In genomic region chr16:23155445-23156049, GRCh38 we compare ENCODE assay signal across 11 cellular contexts. TPM values are rescaled to one million over a fixed set of nuclear protein-coding genes. Genes with fewer than 3 reads are reported as not detected.
A peak's percentile ranks its signal among the peaks of the same experiment; 100 is the strongest.
DNase-seq lines count a peak whose midpoint lies in the region; ATAC-seq, FAIRE-seq and TF ChIP-seq lines count a peak whose summit lies in the region.
"Had no signal": no experiment of that assay in that cellular context is flagged by ENCODE, and none has a peak within 500 bp of the region (broad histone marks: within the 10 kb centered on the region; RNA-seq: fewer than 3 reads in every experiment).

No MANE protein-coding gene starts in this region.

- no peak overlapping the region for H3K4me2 ChIP-seq in DND-41 (ENCODE audit: insufficient read depth, low read length)
- H3K4me2 ChIP-seq in K562 (ENCODE audit: insufficient read depth, low read length): no peak overlapping the region
- H3K4me2 ChIP-seq in HepG2 (ENCODE audit: low read depth, low read length): no peak overlapping the region

- H3K79me2 ChIP-seq in DND-41 (ENCODE audit: insufficient read depth, low read length) (no peaks in the 10 kb centered on the region), K562 (ENCODE audit: control insufficient read depth, insufficient read depth, low read length) (no peaks in the 10 kb centered on the region), HepG2 (ENCODE audit: insufficient read depth, low read length) (no peaks in the 10 kb centered on the region)

- no peaks in the 10 kb centered on the region for H3K9me1 ChIP-seq in K562 (ENCODE audit: control insufficient read depth, insufficient read depth, low read length)

- H3K4me3 ChIP-seq in DND-41 (ENCODE audit: low read depth in 1 of 2, low read length in 2 of 2): no peak overlapping the region
- H3K4me3 ChIP-seq in K562: no peak overlapping the region
- H3K4me3 ChIP-seq in HepG2 (replicated peaks in 1 of 3; ENCODE audit: insufficient read depth in 1 of 3, low read depth in 2 of 3, low read length in 3 of 3): no peak overlapping the region

- TF ChIP-seq EP300 in K562 (IDR thresholded peaks at IDR 0.05; ENCODE audit: low read length): no peak
- TF ChIP-seq EP300 in HepG2 (IDR thresholded peaks at IDR 0.05; ENCODE audit: low read depth in 2 of 2, low read length in 2 of 2): no peak
- no peak for TF ChIP-seq EP300 in HepG2 (CRISPR knock-in tag; IDR thresholded peaks at IDR 0.05; ENCODE audit: borderline replicate concordance)

- no TSS peak for BruUV-seq in K562 (replicated peaks; lab: Mats Ljungman, UMichigan)
- BruUV-seq in HepG2 (replicated peaks; lab: Mats Ljungman, UMichigan): no TSS peak

- 3% methylated on average over 7 of the region's 7 CpGs for WGBS in K562 (ENCODE audit: insufficient coverage, low coverage, missing lambda C conversion rate)
- WGBS in HepG2 (ENCODE audit: low lambda C conversion rate): 27% methylated on average over 7 of the region's 7 CpGs

- no peaks in the 10 kb centered on the region for H3K36me3 ChIP-seq in DND-41 (ENCODE audit: insufficient read depth, low read length)
- no peaks in the 10 kb centered on the region for H3K36me3 ChIP-seq in K562 (ENCODE audit: control insufficient read depth, insufficient read depth, low read length)
- H3K36me3 ChIP-seq in HepG2 (replicated peaks in 1 of 2; ENCODE audit: control insufficient read depth in 1 of 2, insufficient read depth in 2 of 2, low read length in 2 of 2): no peaks in the 10 kb centered on the region

- no peak overlapping the region for H3K4me3 Mint-ChIP-seq in activated T-helper 1 cell treated with anti-CD3 and anti-CD28 coated beads, Interleukin-12 subunit alpha, Interleukin-12 subunit beta, Interleukin-2, Interleukin-4 antibody, amounts not matched to agents 30 ng/mL and 10 ng/mL and 1 ng/mL, durations not matched to agents 14 hours and 24 hours and 36 hours
- H3K4me3 Mint-ChIP-seq: activated B cell treated with CpG ODN at 0.5 μM for 24 hours had no signal

- no peaks in the 10 kb centered on the region for H3K36me3 Mint-ChIP-seq in activated T-helper 1 cell treated with anti-CD3 and anti-CD28 coated beads, Interleukin-12 subunit alpha, Interleukin-12 subunit beta, Interleukin-2, Interleukin-4 antibody, amounts not matched to agents 30 ng/mL and 10 ng/mL and 1 ng/mL, durations not matched to agents 14 hours and 24 hours and 36 hours (ENCODE audit: low read depth)

- no peaks in the 10 kb centered on the region for H4K20me1 ChIP-seq in DND-41 (ENCODE audit: insufficient read depth, low read length)
- H4K20me1 ChIP-seq in K562 (replicated peaks; ENCODE audit: control insufficient read depth, insufficient read depth, low read length): no peaks in the 10 kb centered on the region
- H4K20me1 ChIP-seq in HepG2 (ENCODE audit: insufficient read depth, low read length): no peaks in the 10 kb centered on the region

- H3K27ac Mint-ChIP-seq in activated T-helper 1 cell treated with anti-CD3 and anti-CD28 coated beads, Interleukin-12 subunit alpha, Interleukin-12 subunit beta, Interleukin-2, Interleukin-4 antibody, amounts not matched to agents 30 ng/mL and 10 ng/mL and 1 ng/mL, durations not matched to agents 14 hours and 24 hours and 36 hours: no peak overlapping the region
- H3K27ac Mint-ChIP-seq: activated B cell treated with CpG ODN at 0.5 μM for 24 hours had no signal

- peak; percentile 48 for TF ChIP-seq CTCF in DND-41 (IDR thresholded peaks at IDR 0.05; ENCODE audit: borderline replicate concordance, extremely low read depth, low read length, poor library complexity, severe bottlenecking)
- peak; percentile 27 to 54 (median 52); a peak in 4 of 6 replicates for TF ChIP-seq CTCF in K562 (IDR thresholded peaks at IDR 0.05 in 2 of 3, conservative IDR thresholded peaks at IDR 0.05 in 1 of 3; ENCODE audit: insufficient read depth in 2 of 3, low read depth in 1 of 3, low read length in 3 of 3)
- peak; percentile 78 for TF ChIP-seq CTCF in HepG2 (CRISPR knock-in tag; IDR thresholded peaks at IDR 0.05)

- no peaks in the 10 kb centered on the region for H3K9me3 ChIP-seq in DND-41 (ENCODE audit: insufficient read depth, low read length, severe bottlenecking)
- peaks cover 4% of the 10 kb centered on the region; the same call in 1 of the 2 replicates for H3K9me3 ChIP-seq in K562 (replicated peaks; ENCODE audit: control insufficient read depth, insufficient read depth, low read depth, low read length)
- no peaks in the 10 kb centered on the region for H3K9me3 ChIP-seq in HepG2 (ENCODE audit: low read length)

- H3K9me3 Mint-ChIP-seq in activated T-helper 1 cell treated with anti-CD3 and anti-CD28 coated beads, Interleukin-12 subunit alpha, Interleukin-12 subunit beta, Interleukin-2, Interleukin-4 antibody, amounts not matched to agents 30 ng/mL and 10 ng/mL and 1 ng/mL, durations not matched to agents 14 hours and 24 hours and 36 hours: no peaks in the 10 kb centered on the region
- H3K9me3 Mint-ChIP-seq: activated B cell treated with CpG ODN at 0.5 μM for 24 hours had no signal

- in situ Hi-C loops in K562 (cut with MboI): no loop called here
- in situ Hi-C loops in HepG2 (cut with HindIII; ENCODE audit: extremely low pct_ligation_motif_present, low pct_unique_long_range_greater_than_20kb): no loop called here

- no peak overlapping the region for H3K27ac ChIP-seq in DND-41 (ENCODE audit: low read length)
- no peak overlapping the region for H3K27ac ChIP-seq in K562 (ENCODE audit: extremely low read depth, low read depth, low read length)
- H3K27ac ChIP-seq in HepG2 (ENCODE audit: extremely low read length, insufficient read depth, low read length): no peak overlapping the region

- H3K27me3 ChIP-seq in DND-41 (ENCODE audit: insufficient read depth, low read length, poor library complexity) (no peaks in the 10 kb centered on the region), K562 (ENCODE audit: control insufficient read depth in 2 of 2, insufficient read depth in 2 of 2, low read length in 2 of 2) (peaks cover 3 to 26% of the 10 kb centered on the region in 2 experiments; a peak in 4 of 5 replicates), HepG2 (ENCODE audit: control insufficient read depth in 1 of 2, insufficient read depth in 2 of 2, low read length in 2 of 2) (peaks cover 2 to 15% of the 10 kb centered on the region in 2 experiments; a peak in 2 of 5 replicates)

- peak; percentile 74 for FAIRE-seq in K562 (lab: Jason Lieb, UNC)
- peak; percentile 56 for FAIRE-seq in HepG2 (lab: Jason Lieb, UNC)

- DNase-seq in DND-41 (no peak), HT-29 (ENCODE audit: low spot score) (peak; percentile 25), K562 (ENCODE audit: extremely low read depth in 1 of 4, low spot score in 3 of 4) (peak in 1 of 4 experiments; percentile 33), HepG2 (ENCODE audit: low spot score) (no peak), NCI-H146 treated with DMSO at 0.1 percent for 48 hours (lab: John Stamatoyannopoulos, UW; ENCODE audit: unreplicated experiment) (no peak)
- DNase-seq in activated T-helper 1 cell treated with anti-CD3 and anti-CD28 coated beads, Interleukin-12 subunit alpha, Interleukin-12 subunit beta, Interleukin-2, Interleukin-4 antibody, amounts not matched to agents 30 ng/mL and 10 ng/mL and 1 ng/mL, durations not matched to agents 14 hours and 24 hours and 36 hours (ENCODE audit: low spot score): no peak
- DNase-seq in activated CD8-positive, alpha-beta memory T cell treated with anti-CD3 and anti-CD28 coated beads, Interleukin-2, amount 50 U/mL, for 4 hours: no peak
- DNase-seq: activated B cell treated with CpG ODN at 0.5 μM for 24 hours; NCI-H187; stimulated activated CD4-positive, alpha-beta T cell treated with anti-CD3 and anti-CD28 coated beads, Interleukin-4, amount 100 ng/mL, for 4 hours had no signal

- POLR2A ChIA-PET in K562 (lab: Yijun Ruan, JAX): no interaction called here
- POLR2A ChIA-PET in HepG2 (lab: Yijun Ruan, JAX): no interaction called here

- H3K4me1 ChIP-seq in DND-41 (ENCODE audit: insufficient read depth, low read length) (peaks cover 11% of the 10 kb centered on the region), K562 (replicated peaks in 1 of 2; ENCODE audit: control insufficient read depth in 2 of 2, insufficient read depth in 2 of 2, low read length in 2 of 2) (0 out of 5 replicates have a peak, but pooled peaks cover 0 to 4% of the 10 kb centered on the region in 2 experiments), HepG2 (ENCODE audit: insufficient read depth, low read length) (peaks cover 12% of the 10 kb centered on the region)

- intact Hi-C loops in K562 (cut with micrococcal nuclease) (no loop called here), HepG2 (cut with micrococcal nuclease; ENCODE audit: unreplicated experiment) (loop anchor here (5.0 kb wide), 1 partner anchor 258 kb away; no protein-coding TSS in a partner anchor)
- intact Hi-C loops in activated T-helper 1 cell treated with anti-CD3 and anti-CD28 coated beads, Interleukin-12 subunit alpha, Interleukin-12 subunit beta, Interleukin-2, Interleukin-4 antibody, amounts not matched to agents 30 ng/mL and 10 ng/mL and 1 ng/mL, durations not matched to agents 14 hours and 24 hours and 36 hours (cut with micrococcal nuclease): no loop called here

- H3K9ac ChIP-seq in DND-41 (ENCODE audit: low read depth, low read length) (no peak overlapping the region), K562 (ENCODE audit: insufficient read depth in 1 of 2, low read depth in 2 of 2, low read length in 2 of 2) (no peak overlapping the region), HepG2 (ENCODE audit: insufficient read depth, low read depth, low read length) (no peak overlapping the region)

- ATAC-seq in DND-41 (ENCODE audit: insufficient read depth, low read depth) (no peak), K562 (peak; percentile 78), HepG2 (peak; percentile 79), HG03139 (IDR thresholded peaks at IDR 0.05; ENCODE audit: unreplicated experiment) (no peak)

- TF ChIP-seq POLR2A in K562 (conservative IDR thresholded peaks at IDR 0.05) (no peak), HepG2 (IDR thresholded peaks at IDR 0.05; ENCODE audit: insufficient read depth in 1 of 2, low read depth in 2 of 2, low read length in 2 of 2) (no peak)

- peaks cover 23% of the 10 kb centered on the region for H3K27me3 Mint-ChIP-seq in activated T-helper 1 cell treated with anti-CD3 and anti-CD28 coated beads, Interleukin-12 subunit alpha, Interleukin-12 subunit beta, Interleukin-2, Interleukin-4 antibody, amounts not matched to agents 30 ng/mL and 10 ng/mL and 1 ng/mL, durations not matched to agents 14 hours and 24 hours and 36 hours (ENCODE audit: insufficient read depth)

- H2AFZ ChIP-seq in DND-41 (ENCODE audit: low read depth, low read length) (no peak overlapping the region), K562 (ENCODE audit: low read depth, low read length) (no peak overlapping the region), HepG2 (ENCODE audit: low read length) (no peak overlapping the region)

- peaks cover 11% of the 10 kb centered on the region for H3K4me1 Mint-ChIP-seq in activated T-helper 1 cell treated with anti-CD3 and anti-CD28 coated beads, Interleukin-12 subunit alpha, Interleukin-12 subunit beta, Interleukin-2, Interleukin-4 antibody, amounts not matched to agents 30 ng/mL and 10 ng/mL and 1 ng/mL, durations not matched to agents 14 hours and 24 hours and 36 hours (ENCODE audit: low read depth)
- H3K4me1 Mint-ChIP-seq: activated B cell treated with CpG ODN at 0.5 μM for 24 hours had no signal

- TF ChIP-seq RAD21 in K562 (CRISPR knock-in tag; conservative IDR thresholded peaks at IDR 0.05 in 1 of 2, IDR thresholded peaks at IDR 0.05 in 1 of 2) (0 out of 4 replicates have a peak, but pooled peaks of 1 of the 2 experiments have one; percentile 13), HepG2 (CRISPR knock-in tag; IDR thresholded peaks at IDR 0.05) (0 out of 2 replicates have a peak, but pooled peaks have one; percentile 10)

- CTCF ChIA-PET in K562 (lab: Yijun Ruan, JAX; ENCODE audit: low intra/inter-chr PET ratio) (no interaction called here), HepG2 (lab: Yijun Ruan, JAX; ENCODE audit: low intra/inter-chr PET ratio, low total read pairs) (interaction anchor here (1.5 kb wide), 1 partner anchor 73 kb away, joined by 6 read pairs; no protein-coding TSS in a partner anchor)

RNA-seq across cellular contexts. Expression of gene USP31, which starts 6.3 kb away (rescaled TPM):
- total RNA-seq in HT-29 (2014; rRNA removed; shearing (Covaris generic)): 7.7 and 8.5 TPM in 2 replicates
- 21.0 and 33.7 TPM in 2 replicates for total RNA-seq in K562 (2011; cell fraction: chromatin; rRNA removed; ENCODE audit: low replicate concordance)
- total RNA-seq in K562 (2011; cell fraction: nucleolus; rRNA removed): 12.5 and 14.6 TPM in 2 replicates
- 21.9 and 31.5 TPM in 2 replicates for total RNA-seq in K562 (2011; cell fraction: nucleoplasm; rRNA removed)
- total RNA-seq in K562 (2014; rRNA removed): 1.8 and 2.9 TPM in 2 replicates
- 3.3 and 3.4 TPM in 2 replicates for total RNA-seq in K562 (2014; rRNA removed; fragmentation: Illumina TruSeq; extraction: Trizol)
- total RNA-seq in K562 (2015; rRNA removed; fragmentation: Illumina TruSeq; extraction: Trizol): 3.6 and 3.7 TPM in 2 replicates
- 4.0 and 4.9 TPM in 2 replicates for total RNA-seq in K562 (2021)
- 4.3 and 4.8 TPM in 2 replicates for polyA plus RNA-seq in K562 (2011; rRNA removed)
- polyA plus RNA-seq in K562 (2011; cell fraction: cytosol; rRNA removed): 2.7 and 3.1 TPM in 2 replicates
- polyA plus RNA-seq in K562 (2011; cell fraction: nucleus; rRNA removed): 11.9 and 16.3 TPM in 2 replicates
- 1.0 and 1.8 TPM in 2 replicates for polyA plus RNA-seq in K562 (2012)
- polyA plus RNA-seq in K562 (2014; fragmentation: Illumina TruSeq; extraction: Trizol): 2.6 and 2.7 TPM in 2 replicates
- polyA plus RNA-seq in K562 (2014; fragmentation: Nextera tagmentation; extraction: Ambion mirVana): 1 to 10 TPM in 1 of 2 experiments, under 1 TPM in 1; 0.56 to 1.2 TPM
- polyA plus RNA-seq in K562 (2014; rRNA removed): 2.6 and 2.7 TPM in 2 replicates
- polyA minus RNA-seq in K562 (2011; rRNA and poly(A)+ RNA removed): 11.4 and 12.4 TPM in 2 replicates
- 3.4 and 4.8 TPM in 2 replicates for polyA minus RNA-seq in K562 (2011; cell fraction: cytosol; rRNA and poly(A)+ RNA removed)
- 13.3 and 16.9 TPM in 2 replicates for polyA minus RNA-seq in K562 (2011; cell fraction: nucleus; rRNA and poly(A)+ RNA removed)
- 22.5 and 29.1 TPM in 2 replicates for total RNA-seq in HepG2 (2016; rRNA removed; fragmentation: Illumina TruSeq; extraction: Trizol)
- 16.8 and 17.4 TPM in 2 replicates for total RNA-seq in HepG2 (2016; cell fraction: cytosol; rRNA removed; fragmentation: Illumina TruSeq; extraction: Trizol; ENCODE audit: low read depth)
- total RNA-seq in HepG2 (2016; cell fraction: insoluble cytoplasmic fraction; rRNA removed; fragmentation: Illumina TruSeq; extraction: Trizol): 22.8 and 25.6 TPM in 2 replicates
- 29.3 and 32.3 TPM in 2 replicates for total RNA-seq in HepG2 (2016; cell fraction: membrane; rRNA removed; fragmentation: Illumina TruSeq; extraction: Trizol)
- total RNA-seq in HepG2 (2016; cell fraction: nucleus; rRNA removed; fragmentation: Illumina TruSeq; extraction: Trizol): 37.5 and 40.8 TPM in 2 replicates
- polyA plus RNA-seq in HepG2 (2011; rRNA removed): 22.7 and 23.3 TPM in 2 replicates
- polyA plus RNA-seq in HepG2 (2011; cell fraction: cytosol; rRNA removed): 14.9 and 16.7 TPM in 2 replicates
- polyA plus RNA-seq in HepG2 (2011; cell fraction: nucleus; rRNA removed): 36.6 and 36.8 TPM in 2 replicates
- polyA plus RNA-seq in HepG2 (2012): 9.0 and 10.0 TPM in 2 replicates
- polyA plus RNA-seq in HepG2 (2016; cell fraction: cytosol; fragmentation: Illumina TruSeq; extraction: Trizol; ENCODE audit: low read depth): 12.2 and 13.0 TPM in 2 replicates
- polyA plus RNA-seq in HepG2 (2016; cell fraction: insoluble cytoplasmic fraction; fragmentation: Illumina TruSeq; extraction: Trizol; ENCODE audit: low read depth): 13.8 and 15.9 TPM in 2 replicates
- 19.9 and 22.8 TPM in 2 replicates for polyA plus RNA-seq in HepG2 (2016; cell fraction: membrane; fragmentation: Illumina TruSeq; extraction: Trizol; ENCODE audit: low read depth)
- polyA plus RNA-seq in HepG2 (2016; cell fraction: nucleus; fragmentation: Illumina TruSeq; extraction: Trizol; ENCODE audit: insufficient read depth, low read depth): 23.2 and 27.3 TPM in 2 replicates
- 30.7 and 80.3 TPM in 2 replicates for polyA minus RNA-seq in HepG2 (2011; rRNA and poly(A)+ RNA removed; ENCODE audit: low replicate concordance)
- polyA minus RNA-seq in HepG2 (2011; cell fraction: cytosol; rRNA and poly(A)+ RNA removed): 30.8 and 35.6 TPM in 2 replicates
- 109 and 122 TPM in 2 replicates for polyA minus RNA-seq in HepG2 (2011; cell fraction: nucleus; rRNA and poly(A)+ RNA removed)
- total RNA-seq in activated T-helper 1 cell treated with anti-CD3 and anti-CD28 coated beads, Interleukin-12 subunit alpha, Interleukin-12 subunit beta, Interleukin-2, Interleukin-4 antibody, amounts not matched to agents 30 ng/mL and 10 ng/mL and 1 ng/mL, durations not matched to agents 14 hours and 24 hours and 36 hours: 11.3 and 11.6 TPM in 2 replicates

RNA-seq across cellular contexts. Expression of gene SCNN1G, which starts 27.0 kb away (rescaled TPM):
- not detected in 2 replicates for total RNA-seq in HT-29 (2014; rRNA removed; shearing (Covaris generic))
- total RNA-seq in K562 (2011; cell fraction: chromatin; rRNA removed; ENCODE audit: low replicate concordance): not detected in 2 replicates
- not detected in 2 replicates for total RNA-seq in K562 (2011; cell fraction: nucleolus; rRNA removed)
- total RNA-seq in K562 (2011; cell fraction: nucleoplasm; rRNA removed): not detected in 2 replicates
- not detected in 2 replicates for total RNA-seq in K562 (2014; rRNA removed)
- total RNA-seq in K562 (2014; rRNA removed; fragmentation: Illumina TruSeq; extraction: Trizol): not detected in 2 replicates
- not detected in 2 replicates for total RNA-seq in K562 (2015; rRNA removed; fragmentation: Illumina TruSeq; extraction: Trizol)
- total RNA-seq in K562 (2021): 0.04 TPM in 1 of 2 replicates, not detected in the other
- polyA plus RNA-seq in K562 (2011; rRNA removed): not detected in 2 replicates
- polyA plus RNA-seq in K562 (2011; cell fraction: cytosol; rRNA removed): not detected in 2 replicates
- not detected in 2 replicates for polyA plus RNA-seq in K562 (2011; cell fraction: nucleus; rRNA removed)
- not detected in 2 replicates for polyA plus RNA-seq in K562 (2012)
- not detected in 2 replicates for polyA plus RNA-seq in K562 (2014; fragmentation: Illumina TruSeq; extraction: Trizol)
- polyA plus RNA-seq in K562 (2014; fragmentation: Nextera tagmentation; extraction: Ambion mirVana): not detected
- polyA plus RNA-seq in K562 (2014; rRNA removed): not detected in 2 replicates
- not detected in 2 replicates for polyA minus RNA-seq in K562 (2011; rRNA and poly(A)+ RNA removed)
- polyA minus RNA-seq in K562 (2011; cell fraction: cytosol; rRNA and poly(A)+ RNA removed): not detected in 2 replicates
- polyA minus RNA-seq in K562 (2011; cell fraction: nucleus; rRNA and poly(A)+ RNA removed): not detected in 2 replicates
- total RNA-seq in HepG2 (2016; rRNA removed; fragmentation: Illumina TruSeq; extraction: Trizol): not detected in 2 replicates
- total RNA-seq in HepG2 (2016; cell fraction: cytosol; rRNA removed; fragmentation: Illumina TruSeq; extraction: Trizol; ENCODE audit: low read depth): not detected in 2 replicates
- not detected in 2 replicates for total RNA-seq in HepG2 (2016; cell fraction: insoluble cytoplasmic fraction; rRNA removed; fragmentation: Illumina TruSeq; extraction: Trizol)
- total RNA-seq in HepG2 (2016; cell fraction: membrane; rRNA removed; fragmentation: Illumina TruSeq; extraction: Trizol): not detected in 2 replicates
- not detected in 2 replicates for total RNA-seq in HepG2 (2016; cell fraction: nucleus; rRNA removed; fragmentation: Illumina TruSeq; extraction: Trizol)
- not detected in 2 replicates for polyA plus RNA-seq in HepG2 (2011; rRNA removed)
- polyA plus RNA-seq in HepG2 (2011; cell fraction: cytosol; rRNA removed): not detected in 2 replicates
- polyA plus RNA-seq in HepG2 (2011; cell fraction: nucleus; rRNA removed): not detected in 2 replicates
- polyA plus RNA-seq in HepG2 (2012): not detected in 2 replicates
- not detected in 2 replicates for polyA plus RNA-seq in HepG2 (2016; cell fraction: cytosol; fragmentation: Illumina TruSeq; extraction: Trizol; ENCODE audit: low read depth)
- not detected in 2 replicates for polyA plus RNA-seq in HepG2 (2016; cell fraction: insoluble cytoplasmic fraction; fragmentation: Illumina TruSeq; extraction: Trizol; ENCODE audit: low read depth)
- not detected in 2 replicates for polyA plus RNA-seq in HepG2 (2016; cell fraction: membrane; fragmentation: Illumina TruSeq; extraction: Trizol; ENCODE audit: low read depth)
- not detected in 2 replicates for polyA plus RNA-seq in HepG2 (2016; cell fraction: nucleus; fragmentation: Illumina TruSeq; extraction: Trizol; ENCODE audit: insufficient read depth, low read depth)
- not detected in 2 replicates for polyA minus RNA-seq in HepG2 (2011; rRNA and poly(A)+ RNA removed; ENCODE audit: low replicate concordance)
- polyA minus RNA-seq in HepG2 (2011; cell fraction: cytosol; rRNA and poly(A)+ RNA removed): not detected in 2 replicates
- not detected in 2 replicates for polyA minus RNA-seq in HepG2 (2011; cell fraction: nucleus; rRNA and poly(A)+ RNA removed)
- total RNA-seq in activated T-helper 1 cell treated with anti-CD3 and anti-CD28 coated beads, Interleukin-12 subunit alpha, Interleukin-12 subunit beta, Interleukin-2, Interleukin-4 antibody, amounts not matched to agents 30 ng/mL and 10 ng/mL and 1 ng/mL, durations not matched to agents 14 hours and 24 hours and 36 hours: not detected in 2 replicates
- total RNA-seq: activated B cell treated with CpG ODN at 0.5 μM for 24 hours had no signal

Comparison
In these comparisons a context has a peak if more than half of its experiments do, and no peak if none do; other contexts are left out.
1. ATAC-seq: peak in K562 (single experiment) and HepG2 (single experiment); none in DND-41 (single experiment) and HG03139 (single experiment).
2. Peak in every context shown above with its lines, with median percentiles within 50 percentile points of each other: CTCF ChIP-seq.